In the genomic region with DNA sequence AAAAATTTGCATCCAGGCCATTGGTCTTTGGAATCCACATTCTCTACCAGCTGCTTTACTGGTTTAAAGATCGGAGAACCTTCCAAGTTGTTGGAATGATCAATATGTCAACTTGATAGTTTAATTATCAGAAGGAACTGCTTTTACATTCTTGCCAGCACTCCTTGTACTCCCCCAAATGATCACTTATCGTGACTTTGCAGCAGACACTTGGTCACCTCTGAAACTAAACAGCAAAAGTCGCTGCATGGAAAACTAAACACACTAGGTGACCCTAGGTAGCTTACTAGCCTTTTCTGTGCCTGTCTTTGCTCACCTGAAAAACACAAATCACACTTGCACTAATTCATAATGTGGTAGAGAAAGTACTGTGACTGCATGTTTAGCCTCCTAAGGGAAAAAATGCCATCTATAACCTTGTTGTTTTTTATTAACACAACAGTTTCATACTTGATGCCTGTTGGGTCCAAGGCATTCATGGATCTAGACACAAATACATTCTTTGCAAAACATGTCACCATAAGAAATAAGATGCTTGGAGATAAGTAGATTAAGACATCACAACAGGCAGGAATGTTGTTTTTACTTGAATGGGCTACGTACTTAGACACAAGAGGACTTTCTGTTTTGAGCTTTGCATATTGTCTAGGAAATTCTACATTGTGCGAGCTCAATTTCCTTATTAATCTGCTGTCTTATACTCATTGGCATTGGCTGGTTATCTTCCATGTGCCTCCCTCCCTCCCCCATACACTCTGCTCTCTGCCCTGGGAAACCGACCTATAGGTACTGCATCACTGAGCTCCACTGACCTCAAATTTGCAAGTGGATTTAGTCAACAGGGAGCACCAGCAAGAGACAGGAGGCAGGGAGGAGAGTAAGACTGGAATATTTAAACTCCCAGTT, we compare ENCODE assay signal across 25 cellular contexts.
DNase-seq lines count a peak whose midpoint lies in the region; ATAC-seq, FAIRE-seq and TF ChIP-seq lines count a peak whose summit lies in the region.
"Had no signal": no experiment of that assay in that cellular context is flagged by ENCODE, and none has a peak within 500 bp of the region (broad histone marks: within the 10 kb centered on the region; RNA-seq: fewer than 3 reads in every experiment).

No MANE protein-coding gene starts in this region.

- no peak for FAIRE-seq in astrocyte (lab: Jason Lieb, UNC)
- FAIRE-seq: G401.6, GM12892, HTR-8/SVneo, small intestine, TTC549 had no signal

- no peaks in the 10 kb centered on the region for H3K27me3 ChIP-seq in astrocyte (ENCODE audit: insufficient read depth, low read length)
- H3K27me3 ChIP-seq: heart right ventricle had no signal

- H3K4me2 ChIP-seq in astrocyte (ENCODE audit: low read length) = peak overlapping the region; percentile 45

- H3K9me3 Mint-ChIP-seq in astrocyte (ENCODE audit: unreplicated experiment) (no peaks in the 10 kb centered on the region), nephron progenitor cell (peaks cover 15% of the 10 kb centered on the region)

- ATAC-seq in GM18502 (IDR thresholded peaks at IDR 0.05; ENCODE audit: poor library complexity, unreplicated experiment) = peak; percentile 61
- ATAC-seq in HG02798 (IDR thresholded peaks at IDR 0.05; ENCODE audit: poor library complexity, unreplicated experiment) = peak; percentile 69
- ATAC-seq: heart right ventricle, mucosa of descending colon, psoas muscle had no signal

- H3K4me3 Mint-ChIP-seq in astrocyte (ENCODE audit: unreplicated experiment) = no peak overlapping the region
- H3K4me3 Mint-ChIP-seq in nephron progenitor cell = no peak overlapping the region
- H3K4me3 Mint-ChIP-seq: activated naive CD8-positive, alpha-beta T cell; activated T-cell treated with anti-CD3 and anti-CD28 coated beads, Interleukin-2, amount 50 U/mL, for 72 hours; CD14-positive monocyte; neural crest cell had no signal

- H2AFZ ChIP-seq in astrocyte (ENCODE audit: low read depth, low read length) = no peak overlapping the region

- no peaks in the 10 kb centered on the region for H3K79me2 ChIP-seq in astrocyte (ENCODE audit: insufficient read depth, low read length)

- DNase-seq in astrocyte (ENCODE audit: low read depth) (peak; percentile 60), nephron progenitor cell (no peak), SHP77 (lab: John Stamatoyannopoulos, UW) (no peak), MV-4-11 (lab: John Stamatoyannopoulos, UW) (no peak), SKM-1 (lab: John Stamatoyannopoulos, UW; ENCODE audit: unreplicated experiment) (no peak), T-helper 2 cell (no peak)
- DNase-seq: heart right ventricle; mucosa of descending colon; NCI-H1105; NCI-H2107; NCI-H524; psoas muscle; small intestine; stimulated activated CD4-positive, alpha-beta T cell treated with anti-CD3 and anti-CD28 coated beads, Interleukin-2, amount 100 ng/mL, for 48 hours; stimulated activated naive CD4-positive, alpha-beta T cell treated with Interleukin-2 at 50 U/mL for 16 hours had no signal

- no peak overlapping the region for H3K9ac ChIP-seq in astrocyte (ENCODE audit: low read length)

- H3K27ac Mint-ChIP-seq in astrocyte (ENCODE audit: unreplicated experiment) (no peak overlapping the region), nephron progenitor cell (peak overlapping the region; percentile 82)
- H3K27ac Mint-ChIP-seq: activated naive CD8-positive, alpha-beta T cell; activated T-cell treated with anti-CD3 and anti-CD28 coated beads, Interleukin-2, amount 50 U/mL, for 72 hours; CD14-positive monocyte had no signal

- H3K36me3 ChIP-seq in astrocyte (ENCODE audit: insufficient read depth, low read length) = no peaks in the 10 kb centered on the region
- H3K36me3 ChIP-seq: heart right ventricle had no signal

- TF ChIP-seq CTCF in astrocyte (IDR thresholded peaks at IDR 0.05; ENCODE audit: insufficient read depth, low read depth, low read length) (no peak), nephron progenitor cell (IDR thresholded peaks at IDR 0.05) (no peak)

- H3K4me1 Mint-ChIP-seq in astrocyte (ENCODE audit: low read depth, unreplicated experiment) = peaks cover 13% of the 10 kb centered on the region
- peaks cover 21% of the 10 kb centered on the region for H3K4me1 Mint-ChIP-seq in nephron progenitor cell
- H3K4me1 Mint-ChIP-seq: CD14-positive monocyte had no signal

- no peaks in the 10 kb centered on the region for H3K9me3 ChIP-seq in astrocyte (ENCODE audit: insufficient read depth, low read depth, low read length)
- H3K9me3 ChIP-seq: heart right ventricle, mucosa of descending colon, psoas muscle had no signal

- H3K27ac ChIP-seq in astrocyte (ENCODE audit: low read depth, low read length) = no peak overlapping the region
- H3K27ac ChIP-seq: heart right ventricle, psoas muscle had no signal

- H3K4me3 ChIP-seq in astrocyte (ENCODE audit: insufficient read depth, low read depth, low read length) = no peak overlapping the region
- H3K4me3 ChIP-seq: heart right ventricle, mucosa of descending colon, psoas muscle had no signal

- H4K20me1 ChIP-seq in astrocyte (ENCODE audit: insufficient read depth, low read length) = no peaks in the 10 kb centered on the region

- H3K36me3 Mint-ChIP-seq in astrocyte (ENCODE audit: low read depth, unreplicated experiment) = no peaks in the 10 kb centered on the region
- H3K36me3 Mint-ChIP-seq in nephron progenitor cell (ENCODE audit: low read depth) = peaks cover 4% of the 10 kb centered on the region
- H3K36me3 Mint-ChIP-seq: activated naive CD8-positive, alpha-beta T cell; CD14-positive monocyte had no signal

- H3K27me3 Mint-ChIP-seq in astrocyte (ENCODE audit: low read depth, unreplicated experiment) (no peaks in the 10 kb centered on the region), nephron progenitor cell (ENCODE audit: low read depth, poor library complexity) (no peaks in the 10 kb centered on the region)

- H3K4me1 ChIP-seq in astrocyte (ENCODE audit: insufficient read depth, low read length) = peaks cover 7% of the 10 kb centered on the region
- H3K4me1 ChIP-seq: psoas muscle had no signal
